Comparison of ENCODE assay signal across 24 cellular contexts in the genomic region with DNA sequence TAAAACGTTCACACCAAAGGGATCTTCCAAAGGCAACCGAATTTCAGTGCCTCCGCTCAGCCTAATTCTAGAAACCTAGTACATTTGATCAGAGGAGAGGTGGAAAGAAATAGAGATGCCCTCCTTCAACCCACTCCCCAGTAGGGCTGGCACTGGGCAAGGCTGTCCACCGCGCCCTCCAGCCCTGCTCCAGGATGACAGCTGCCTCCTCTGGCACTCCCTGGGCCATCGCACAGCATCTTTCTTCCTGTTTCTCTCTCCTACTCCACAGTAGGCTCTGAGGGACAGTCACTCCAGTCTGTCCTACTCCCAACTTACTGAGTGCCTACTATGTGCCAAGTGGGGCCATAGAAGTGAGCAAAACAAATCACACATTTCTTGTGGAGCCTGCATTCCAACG.
"Had no signal": no experiment of that assay in that cellular context is flagged by ENCODE, and none has a peak within 500 bp of the region (broad histone marks: within the 10 kb centered on the region; RNA-seq: fewer than 3 reads in every experiment).

No MANE protein-coding gene starts in this region.

- H3K9me3 ChIP-seq: SJSA1 had no signal

- H3K27ac ChIP-seq: SJSA1, VCaP had no signal

- H3K27me3 ChIP-seq: SJSA1 had no signal

- DNase-seq: activated CD4-positive, alpha-beta memory T cell treated with anti-CD3 and anti-CD28 coated beads, Interleukin-2, amount 10 ng/mL, durations not matched to agents 7 days and 5 days; activated CD4-positive, alpha-beta T cell treated with anti-CD3 and anti-CD28 coated beads for 36 hours; activated CD4-positive, alpha-beta T cell treated with anti-CD3 and anti-CD28 coated beads, Interleukin-2, amount 50 U/mL, for 1 hour; activated gamma-delta T cell; activated naive CD4-positive, alpha-beta T cell treated with anti-CD3 and anti-CD28 coated beads for 36 hours; activated T-cell treated with anti-CD3 and anti-CD28 coated beads for 4 hours; activated T-cell treated with anti-CD3 and anti-CD28 coated beads, Interleukin-2, amount 50 U/mL, for 48 hours; amygdala; KG1; NCI-H1092; NCI-H1417; NCI-H2029; NCI-H2107; NCI-H2171 treated with DMSO at 0.1 percent for 48 hours; NCI-H226; NCI-H526 treated with DMSO at 0.1 percent for 48 hours; SHP77; T-helper 9 cell had no signal

- ATAC-seq: activated CD4-positive, alpha-beta T cell treated with anti-CD3 and anti-CD28 coated beads for 36 hours; activated T-helper 17 cell treated with anti-CD3 and anti-CD28 coated beads, Interleukin-2, amount 50 U/mL, for 72 hours; SK-N-SH treated with all-trans-retinoic acid at 6 μM for 48 hours had no signal

- H3K4me3 ChIP-seq: SJSA1 had no signal

- FAIRE-seq: astrocyte, RCC 7860 had no signal

- H3K36me3 ChIP-seq: SJSA1 had no signal
